ENCODE assay signal across 25 cellular contexts in genomic region chr13:64459778-64460177, GRCh38.
"Had no signal": no experiment of that assay in that cellular context is flagged by ENCODE, and none has a peak within 500 bp of the region (broad histone marks: within the 10 kb centered on the region; RNA-seq: fewer than 3 reads in every experiment).

No MANE protein-coding gene starts in this region.

- H3K4me1 Mint-ChIP-seq: naive thymus-derived CD8-positive, alpha-beta T cell; neural crest cell; stimulated activated memory B cell treated with anti-CD40 and anti-IgM and Interleukin-4, amounts not matched to agents 10 μg/mL and 1 μg/mL and 100 μg/mL, for 72 hours; stimulated activated naive CD8-positive, alpha-beta T cell treated with anti-CD3 and anti-CD28 coated beads, Interleukin-15, amount 100 ng/mL, for 72 hours had no signal

- H3K27ac Mint-ChIP-seq: naive thymus-derived CD8-positive, alpha-beta T cell; nephron; progenitor cell of endocrine pancreas; stimulated activated memory B cell treated with anti-CD40 and anti-IgM and Interleukin-4, amounts not matched to agents 10 μg/mL and 1 μg/mL and 100 μg/mL, for 72 hours; stimulated activated naive CD8-positive, alpha-beta T cell treated with anti-CD3 and anti-CD28 coated beads, Interleukin-15, amount 100 ng/mL, for 72 hours; type B pancreatic cell had no signal

- H3K27me3 ChIP-seq: right atrium auricular region, right lobe of liver, tibial nerve, vagina had no signal

- H3K27ac ChIP-seq: lower lobe of right lung, right atrium auricular region, right lobe of liver, tibial nerve, vagina had no signal

- DNase-seq: kidney glomerular epithelial cell; left cardiac atrium; lower lobe of right lung; mammary epithelial cell; mesenchymal stem cell; naive thymus-derived CD8-positive, alpha-beta T cell; nucleus accumbens; right lobe of liver; stimulated activated CD4-positive, alpha-beta T cell treated with anti-CD3 and anti-CD28 coated beads, Interleukin-1b, Interleukin-23, amount 100 ng/mL, for 48 hours; stimulated activated CD4-positive, alpha-beta T cell treated with anti-CD3 and anti-CD28 coated beads, Interleukin-2, amount 100 ng/mL, for 48 hours; stimulated activated CD4-positive, alpha-beta T cell treated with anti-CD3 and anti-CD28 coated beads, Interleukin-4, amount 100 ng/mL, for 4 hours; stimulated activated CD8-positive, alpha-beta memory T cell treated with anti-CD3 and anti-CD28 coated beads, Interleukin-4, amount 100 ng/mL, for 48 hours; stimulated activated naive CD4-positive, alpha-beta T cell treated with Interleukin-2 at 50 U/mL for 16 hours; stimulated activated naive CD8-positive, alpha-beta T cell treated with anti-CD3 and anti-CD28 coated beads, Interleukin-15, amount 100 ng/mL, for 72 hours; substantia nigra had no signal

- H3K27me3 Mint-ChIP-seq: naive thymus-derived CD8-positive, alpha-beta T cell; progenitor cell of endocrine pancreas; stimulated activated memory B cell treated with anti-CD40 and anti-IgM and Interleukin-4, amounts not matched to agents 10 μg/mL and 1 μg/mL and 100 μg/mL, for 72 hours; stimulated activated naive CD8-positive, alpha-beta T cell treated with anti-CD3 and anti-CD28 coated beads, Interleukin-15, amount 100 ng/mL, for 72 hours; type B pancreatic cell had no signal

- H3K4me1 ChIP-seq: lower lobe of right lung, right atrium auricular region, right lobe of liver, tibial nerve, vagina had no signal

- H3K4me3 Mint-ChIP-seq: naive thymus-derived CD8-positive, alpha-beta T cell; nephron; neural crest cell; stimulated activated memory B cell treated with anti-CD40 and anti-IgM and Interleukin-4, amounts not matched to agents 10 μg/mL and 1 μg/mL and 100 μg/mL, for 72 hours; stimulated activated naive CD8-positive, alpha-beta T cell treated with anti-CD3 and anti-CD28 coated beads, Interleukin-15, amount 100 ng/mL, for 72 hours; type B pancreatic cell had no signal

- H3K36me3 ChIP-seq: lower lobe of right lung, right atrium auricular region, right lobe of liver, tibial nerve, vagina had no signal

- H3K9me3 Mint-ChIP-seq: nephron, type B pancreatic cell had no signal

- H3K36me3 Mint-ChIP-seq: naive thymus-derived CD8-positive, alpha-beta T cell; stimulated activated memory B cell treated with anti-CD40 and anti-IgM and Interleukin-4, amounts not matched to agents 10 μg/mL and 1 μg/mL and 100 μg/mL, for 72 hours; type B pancreatic cell had no signal

- H3K4me3 ChIP-seq: lower lobe of right lung, right atrium auricular region, right lobe of liver, smooth muscle cell, tibial nerve, vagina had no signal

- ATAC-seq: left cardiac atrium; left lobe of liver; lower lobe of right lung; naive thymus-derived CD8-positive, alpha-beta T cell; right lobe of liver; stimulated activated memory B cell treated with anti-CD40 and anti-IgM and Interleukin-4, amounts not matched to agents 10 μg/mL and 1 μg/mL and 100 μg/mL, for 72 hours; stimulated activated naive CD8-positive, alpha-beta T cell treated with anti-CD3 and anti-CD28 coated beads, Interleukin-15, amount 100 ng/mL, for 72 hours had no signal

- H3K4me2 ChIP-seq: smooth muscle cell had no signal

- H3K9me3 ChIP-seq: lower lobe of right lung, right atrium auricular region, right lobe of liver, tibial nerve, vagina had no signal
